11 cellular contexts compared by ENCODE assay signal in the genomic region with DNA sequence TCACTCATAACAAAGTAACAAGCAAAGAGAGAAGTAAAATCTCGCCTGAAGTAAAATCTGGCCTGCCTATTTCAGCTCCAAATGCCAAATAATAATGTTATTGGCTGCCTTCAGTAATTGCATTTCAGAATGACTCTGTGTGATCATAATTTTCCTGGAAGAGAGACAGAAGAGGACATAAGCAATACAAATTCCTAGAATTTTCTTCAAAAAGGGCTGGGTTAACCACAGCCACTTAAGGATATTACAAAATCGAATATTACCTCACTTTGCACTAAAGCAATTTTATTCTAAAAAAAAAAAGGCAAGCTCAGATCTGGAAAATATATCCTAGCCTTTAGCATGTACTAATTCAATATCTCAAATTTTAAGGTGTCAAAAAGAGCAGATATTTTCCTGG.
DNase-seq lines count a peak whose midpoint lies in the region; ATAC-seq and TF ChIP-seq lines count a peak whose summit lies in the region.
"Had no signal": no experiment of that assay in that cellular context is flagged by ENCODE, and none has a peak within 500 bp of the region (broad histone marks: within the 10 kb centered on the region; RNA-seq: fewer than 3 reads in every experiment).

No MANE protein-coding gene starts in this region.

- ATAC-seq in GM18505 (IDR thresholded peaks at IDR 0.05; ENCODE audit: unreplicated experiment) (no peak), GM19324 (IDR thresholded peaks at IDR 0.05; ENCODE audit: low FRiP score, unreplicated experiment) (no peak)
- ATAC-seq: activated CD4-positive, CD25-positive, alpha-beta regulatory T cell treated with anti-CD3 and anti-CD28 coated beads, Interleukin-2, amount 50 U/mL, for 24 hours had no signal

- no peak for TF ChIP-seq CTCF in AG09319 (IDR thresholded peaks at IDR 0.05; ENCODE audit: low read depth, low read length)

- no peak for TF ChIP-seq POLR2A in GM18505 (IDR thresholded peaks at IDR 0.05; ENCODE audit: borderline replicate concordance, extremely low read depth, insufficient read depth, insufficient read length)

- DNase-seq in AG09319 (ENCODE audit: extremely low read depth, low read depth) (peak; percentile 72), MV-4-11 (lab: John Stamatoyannopoulos, UW) (peak; percentile 91), dedifferentiated amniotic fluid mesenchymal stem cell (ENCODE audit: extremely low spot score) (peak; percentile 96), non-pigmented ciliary epithelial cell (ENCODE audit: low read depth) (peak; percentile 28), D341Med (ENCODE audit: low spot score) (no peak), HT-29 (ENCODE audit: low spot score) (no peak)
- DNase-seq: IMR-90, NCI-H187 had no signal

Comparison
In these comparisons a context has a peak if more than half of its experiments do, and no peak if none do; other contexts are left out.
1. DNase-seq: peak in AG09319 (single experiment), MV-4-11 (single experiment), dedifferentiated amniotic fluid mesenchymal stem cell (single experiment) and non-pigmented ciliary epithelial cell (single experiment); none in D341Med (single experiment) and HT-29 (single experiment).